ENCODE assay signal across 16 cellular contexts in genomic region chr15:80120636-80121035, GRCh38. TPM values are rescaled to one million over a fixed set of nuclear protein-coding genes. Genes with fewer than 3 reads are reported as not detected.
DNase-seq lines count a peak whose midpoint lies in the region; ATAC-seq and TF ChIP-seq lines count a peak whose summit lies in the region.
"Had no signal": no experiment of that assay in that cellular context is flagged by ENCODE, and none has a peak within 500 bp of the region (broad histone marks: within the 10 kb centered on the region; RNA-seq: fewer than 3 reads in every experiment).

No MANE protein-coding gene starts in this region.

- in situ Hi-C loops in IMR-90 (cut with MboI; ENCODE audit: low sequenced_read_pairs), result no loop called here

- no peak for TF ChIP-seq RAD21 in IMR-90 (IDR thresholded peaks at IDR 0.05; ENCODE audit: low read length)

- H2AK5ac ChIP-seq in IMR-90 (ENCODE audit: low read depth, low read length), result no peak overlapping the region
- H2AK5ac ChIP-seq in H9 (ENCODE audit: insufficient read length, low read length), result no peak overlapping the region

- H3K18ac ChIP-seq in IMR-90 (ENCODE audit: low read depth, low read length), result no peak overlapping the region
- H3K18ac ChIP-seq in H9 (ENCODE audit: insufficient read length, low read depth, low read length), result no peak overlapping the region

- H4K20me1 ChIP-seq in IMR-90 (ENCODE audit: insufficient read depth, low read length) (peaks cover 3% of the 10 kb centered on the region; the same call in 1 of the 2 replicates), H9 (ENCODE audit: control insufficient read depth, insufficient read depth, insufficient read length) (no peaks in the 10 kb centered on the region)

- H3K9ac ChIP-seq in IMR-90 (ENCODE audit: low read depth, low read length) (no peak overlapping the region), H9 (ENCODE audit: extremely low read depth, insufficient read length, low read length) (no peak overlapping the region)
- H3K9ac ChIP-seq: BLaER1 treated with 17β-estradiol and CSF1 and Interleukin-3, amounts not matched to agents 10 nM and 100 nM; GM23248 had no signal

- H4K91ac ChIP-seq in IMR-90 (ENCODE audit: insufficient read depth, low read depth, low read length) (no peak overlapping the region), H9 (ENCODE audit: insufficient read length, low read depth, low read length) (no peak overlapping the region)

- H3K4me1 ChIP-seq in IMR-90 (ENCODE audit: control insufficient read depth, insufficient read depth, low read length), result no peaks in the 10 kb centered on the region
- H3K4me1 ChIP-seq in H9 (ENCODE audit: insufficient read depth, low read length), result no peaks in the 10 kb centered on the region

- CTCF ChIA-PET in IMR-90 (lab: Yijun Ruan, JAX), result no interaction called here

- H2BK5ac ChIP-seq in IMR-90 (ENCODE audit: low read depth, low read length, poor library complexity, severe bottlenecking) (no peak overlapping the region), H9 (ENCODE audit: insufficient read length, low read length) (no peak overlapping the region)

- H3K9me1 ChIP-seq in IMR-90 (ENCODE audit: insufficient read depth, low read length), result peaks cover 2% of the 10 kb centered on the region; the same call in 1 of the 2 replicates

- dilution Hi-C loops in IMR-90 (cut with HindIII; ENCODE audit: low sequenced_read_pairs, unreplicated experiment), result no loop called here

- H3K4me1 Mint-ChIP-seq in memory B cell, result peaks cover 12% of the 10 kb centered on the region
- peaks cover 0 to 6% of the 10 kb centered on the region in 2 experiments; a peak in 1 of 4 replicates for H3K4me1 Mint-ChIP-seq in H9

- H3K9me3 Mint-ChIP-seq in memory B cell (no peaks in the 10 kb centered on the region), H9 (no peaks in the 10 kb centered on the region)
- H3K9me3 Mint-ChIP-seq: CD8-positive, alpha-beta T cell had no signal

- H3K27me3 Mint-ChIP-seq in memory B cell (no peaks in the 10 kb centered on the region), H9 (ENCODE audit: low read depth) (no peaks in the 10 kb centered on the region)
- H3K27me3 Mint-ChIP-seq: B cell had no signal

- ATAC-seq in IMR-90 (ENCODE audit: low read depth) (no peak), memory B cell (ENCODE audit: low read depth) (no peak), GM21515 (IDR thresholded peaks at IDR 0.05; ENCODE audit: unreplicated experiment) (no peak)
- ATAC-seq: CD8-positive, alpha-beta T cell; HepG2 had no signal

- no CpG with 5 or more reads among the region's 1 CpG for WGBS in IMR-90 (ENCODE audit: extremely low coverage in 2 of 2, insufficient read length in 1 of 2), 2 experiments
- WGBS in H9 (ENCODE audit: extremely low coverage, insufficient read length, low lambda C conversion rate), result no CpG with 5 or more reads among the region's 1 CpG

- TF ChIP-seq POLR2A in IMR-90 (IDR thresholded peaks at IDR 0.05; ENCODE audit: low read depth, low read length), result no peak

- no peaks in the 10 kb centered on the region for H3K79me2 ChIP-seq in H9 (ENCODE audit: insufficient read depth, low read length)

- H3K36me3 Mint-ChIP-seq in memory B cell (peaks cover 14% of the 10 kb centered on the region), H9 (ENCODE audit: insufficient read depth in 1 of 3, low read depth in 3 of 3) (peaks cover 7 to 22% (median 20%) of the 10 kb centered on the region in 3 experiments; a peak in 6 of 7 replicates)

- TF ChIP-seq CTCF in IMR-90 (conservative IDR thresholded peaks at IDR 0.05; ENCODE audit: low read depth, low read length) (no peak), H9 (conservative IDR thresholded peaks at IDR 0.05) (no peak)

- H3K36me3 ChIP-seq in IMR-90 (ENCODE audit: control insufficient read depth, insufficient read depth, low read length), result peaks cover 7% of the 10 kb centered on the region

- no TSS peak for BruUV-seq in IMR-90 (replicated peaks; lab: Mats Ljungman, UMichigan)

- H3K27ac ChIP-seq in IMR-90 (ENCODE audit: insufficient read depth, low read length) (no peak overlapping the region), H9 (ENCODE audit: insufficient read length, low read depth, low read length) (no peak overlapping the region)
- H3K27ac ChIP-seq: BLaER1 treated with 17β-estradiol and CSF1 and Interleukin-3, amounts not matched to agents 10 nM and 100 nM; GM23248 had no signal

- H2BK15ac ChIP-seq in IMR-90 (ENCODE audit: low read depth, low read length) (no peak overlapping the region), H9 (ENCODE audit: low read depth, low read length) (no peak overlapping the region)

- H2BK120ac ChIP-seq in IMR-90 (ENCODE audit: low read depth, low read length), result no peak overlapping the region
- H2BK120ac ChIP-seq in H9 (ENCODE audit: low read depth, low read length, poor library complexity, severe bottlenecking), result no peak overlapping the region

- H2AK9ac ChIP-seq in IMR-90 (replicated peaks; ENCODE audit: low read depth, low read length, poor library complexity), result no peak overlapping the region

- H3K9me3 ChIP-seq in IMR-90 (ENCODE audit: control insufficient read depth, insufficient read depth, low read length), result no peaks in the 10 kb centered on the region
- H3K9me3 ChIP-seq in H9 (ENCODE audit: control insufficient read depth, low read depth, low read length), result no peaks in the 10 kb centered on the region

- H3K4ac ChIP-seq in IMR-90 (ENCODE audit: low read depth, low read length), result no peak overlapping the region
- H3K4ac ChIP-seq in H9 (ENCODE audit: low read depth, low read length), result no peak overlapping the region

- H4K5ac ChIP-seq in IMR-90 (ENCODE audit: low read depth, low read length) (no peak overlapping the region), H9 (ENCODE audit: insufficient read length, low read depth, low read length) (no peak overlapping the region)

- no peak overlapping the region for H3K4me3 ChIP-seq in IMR-90 (ENCODE audit: insufficient read depth, low read depth, low read length)
- H3K4me3 ChIP-seq: BLaER1 treated with 17β-estradiol and CSF1 and Interleukin-3, amounts not matched to agents 10 nM and 100 nM; GM23248 had no signal

- no peak overlapping the region for H2AFZ ChIP-seq in IMR-90 (replicated peaks; ENCODE audit: low read length, poor library complexity)
- H2AFZ ChIP-seq in H9 (ENCODE audit: low read length), result no peak overlapping the region
- H2AFZ ChIP-seq: GM23248 had no signal

- 0 out of 2 replicates have a peak overlapping the region, but pooled peaks have one; percentile 15 for H3K14ac ChIP-seq in IMR-90 (replicated peaks; ENCODE audit: low read depth, low read length)
- H3K14ac ChIP-seq in H9 (ENCODE audit: insufficient read depth, low read length), result no peak overlapping the region

- POLR2A ChIA-PET in IMR-90 (lab: Charles Lee; ENCODE audit: unreplicated experiment), result no interaction called here

- intact Hi-C loops in IMR-90 (cut with micrococcal nuclease), result no loop called here

- no peak overlapping the region for H2BK20ac ChIP-seq in IMR-90 (ENCODE audit: low read depth, low read length)
- no peak overlapping the region for H2BK20ac ChIP-seq in H9 (ENCODE audit: low read depth, low read length, poor library complexity, severe bottlenecking)

- no peak overlapping the region for H3T11ph ChIP-seq in H9 (ENCODE audit: low read length)

- H2BK12ac ChIP-seq in H9 (ENCODE audit: insufficient read length, low read depth, low read length), result no peak overlapping the region

- no peak overlapping the region for H4K8ac ChIP-seq in IMR-90 (ENCODE audit: low read depth in 2 of 2, low read length in 2 of 2)
- H4K8ac ChIP-seq in H9 (replicated peaks; ENCODE audit: insufficient read length, low read depth, low read length), result no peak overlapping the region

- DNase-seq in NCI-H82 (lab: John Stamatoyannopoulos, UW) (peak; percentile 21), NCI-H82 treated with DMSO at 0.1 percent for 48 hours (lab: John Stamatoyannopoulos, UW; ENCODE audit: unreplicated experiment) (no peak), COLO829 (ENCODE audit: low spot score) (peak; percentile 3), IMR-90 (no peak), memory B cell (ENCODE audit: low spot score in 2 of 2) (no peak), H9 (no peak), NCI-H1417 (lab: John Stamatoyannopoulos, UW) (no peak)
- DNase-seq: 8988T; CD8-positive, alpha-beta T cell; COR-L47; GM23248; HCEC 1CT had no signal

- H3K27ac Mint-ChIP-seq in memory B cell (peak overlapping the region; percentile 17), H9 (no peak overlapping the region; a peak in 1 of 7 replicates)
- H3K27ac Mint-ChIP-seq: B cell; CD8-positive, alpha-beta T cell had no signal

- H3K23me2 ChIP-seq in H9 (ENCODE audit: insufficient read length, low read depth, low read length, poor library complexity, severe bottlenecking), result no peaks in the 10 kb centered on the region

- H3K56ac ChIP-seq in IMR-90 (ENCODE audit: extremely low read depth, insufficient read depth, low read length) (no peak overlapping the region), H9 (ENCODE audit: insufficient read length, low read depth, low read length) (no peak overlapping the region)

- H3K23ac ChIP-seq in IMR-90 (ENCODE audit: low read depth, low read length) (no peak overlapping the region), H9 (ENCODE audit: insufficient read length, low read depth, low read length) (no peak overlapping the region)

- no peak overlapping the region for H3K4me3 Mint-ChIP-seq in memory B cell
- H3K4me3 Mint-ChIP-seq in H9, result no peak overlapping the region
- H3K4me3 Mint-ChIP-seq: B cell; CD8-positive, alpha-beta T cell had no signal

- peaks cover 21 to 40% of the 10 kb centered on the region in 2 experiments for H3K79me1 ChIP-seq in IMR-90 (ENCODE audit: low read depth in 1 of 2, low read length in 2 of 2)
- H3K79me1 ChIP-seq in H9 (ENCODE audit: insufficient read depth, low read depth, low read length, poor library complexity, severe bottlenecking), result no peaks in the 10 kb centered on the region

- H3K27me3 ChIP-seq in IMR-90 (ENCODE audit: control insufficient read depth, insufficient read depth, low read length) (no peaks in the 10 kb centered on the region), H9 (ENCODE audit: insufficient read depth, low read length) (no peaks in the 10 kb centered on the region)
- H3K27me3 ChIP-seq: BLaER1 treated with 17β-estradiol and CSF1 and Interleukin-3, amounts not matched to agents 10 nM and 100 nM had no signal

- no peak overlapping the region for H3K4me2 ChIP-seq in IMR-90 (ENCODE audit: low read depth, low read length)
- H3K4me2 ChIP-seq in H9 (ENCODE audit: insufficient read depth, insufficient read length, low read length), result no peak overlapping the region
- H3K4me2 ChIP-seq: BLaER1 treated with 17β-estradiol and CSF1 and Interleukin-3, amounts not matched to agents 10 nM and 100 nM had no signal

TF ChIP-seq in IMR-90, 13 proteins besides CTCF, POLR2A, EP300 and RAD21 (continues in another document):
- TF ChIP-seq RCOR1 (IDR thresholded peaks at IDR 0.05; ENCODE audit: insufficient replicate concordance, low read length), result no peak
- no peak for TF ChIP-seq SMC3 (IDR thresholded peaks at IDR 0.05; ENCODE audit: low read depth, low read length)
- TF ChIP-seq MXI1 (IDR thresholded peaks at IDR 0.05; ENCODE audit: borderline replicate concordance, low read depth, low read length), result no peak
- TF ChIP-seq CHD1 (IDR thresholded peaks at IDR 0.05; ENCODE audit: low read depth, low read length), result no peak

RNA-seq across cellular contexts. Expression of gene FAH, which starts 32.2 kb away (rescaled TPM):
- total RNA-seq in IMR-90 (2012; rRNA removed), result 36.9 and 48.6 TPM in 2 replicates
- polyA plus RNA-seq in IMR-90 (2012; rRNA removed), result 43.1 and 50.6 TPM in 2 replicates
- 45.3 and 59.7 TPM in 2 replicates for polyA plus RNA-seq in IMR-90 (2012; cell fraction: cytosol; rRNA removed)
- 75.0 and 78.4 TPM in 2 replicates for polyA plus RNA-seq in IMR-90 (2012; cell fraction: nucleus; rRNA removed; ENCODE audit: low replicate concordance)
- total RNA-seq in H9 (2021), result 21.5 and 21.7 TPM in 2 replicates

Comparison
In these comparisons a context has a peak if more than half of its experiments do, and no peak if none do; other contexts are left out.
1. DNase-seq: peak in NCI-H82 (single experiment) and COLO829 (single experiment); none in NCI-H82 treated with DMSO at 0.1 percent for 48 hours (single experiment), IMR-90 (single experiment), memory B cell (0 of 2), H9 (single experiment) and NCI-H1417 (0 of 3).